12 cellular contexts compared by ENCODE assay signal in the genomic region with DNA sequence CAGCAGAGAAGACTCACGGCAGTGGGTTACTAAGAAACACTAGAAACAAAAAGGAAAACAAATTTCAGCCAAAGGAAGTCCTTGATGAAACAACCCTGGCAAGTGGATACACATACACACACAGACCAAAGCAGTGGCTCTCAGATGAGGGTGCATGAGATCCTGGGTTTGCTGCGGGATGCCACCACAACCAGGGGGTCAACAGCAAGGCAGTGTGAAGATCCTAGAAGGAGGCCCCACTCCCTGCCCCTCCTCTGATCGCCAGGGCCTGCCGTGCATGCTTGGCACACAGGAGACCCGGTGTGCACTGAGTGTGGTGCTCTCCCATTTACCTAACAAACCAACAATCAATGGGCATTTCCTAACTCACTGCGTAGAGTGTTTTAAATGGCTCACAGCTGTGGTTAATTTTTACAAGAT.
DNase-seq lines count a peak whose midpoint lies in the region; ATAC-seq and TF ChIP-seq lines count a peak whose summit lies in the region.
"Had no signal": no experiment of that assay in that cellular context is flagged by ENCODE, and none has a peak within 500 bp of the region (broad histone marks: within the 10 kb centered on the region; RNA-seq: fewer than 3 reads in every experiment).

No MANE protein-coding gene starts in this region.

- DNase-seq in activated naive CD4-positive, alpha-beta T cell treated with anti-CD3 and anti-CD28 coated beads, Interleukin-2, amount 10 ng/mL, durations not matched to agents 7 days and 5 days = no peak
- DNase-seq in activated naive CD4-positive, alpha-beta T cell (lab: John Stamatoyannopoulos, UW) = no peak
- no peak for DNase-seq in dorsolateral prefrontal cortex
- DNase-seq in memory B cell (ENCODE audit: low spot score in 2 of 2) = no peak
- no peak for DNase-seq in upper lobe of right lung
- DNase-seq in epidermal melanocyte (ENCODE audit: insufficient read length, low spot score) = no peak
- no peak for DNase-seq in SHP77 (lab: John Stamatoyannopoulos, UW)
- DNase-seq: erythroblast; NCI-H524 treated with DMSO at 0.1 percent for 48 hours; stimulated activated CD4-positive, alpha-beta T cell treated with anti-CD3 and anti-CD28 coated beads, Interleukin-4, amount 100 ng/mL, for 1 hour had no signal

- no peaks in the 10 kb centered on the region for H3K9me3 Mint-ChIP-seq in activated naive CD4-positive, alpha-beta T cell treated with anti-CD3 and anti-CD28 coated beads, Interleukin-2, amount 10 ng/mL, durations not matched to agents 7 days and 5 days
- no peaks in the 10 kb centered on the region for H3K9me3 Mint-ChIP-seq in memory B cell

- no peak overlapping the region for H3K4me3 Mint-ChIP-seq in activated naive CD4-positive, alpha-beta T cell treated with anti-CD3 and anti-CD28 coated beads, Interleukin-2, amount 10 ng/mL, durations not matched to agents 7 days and 5 days
- no peak overlapping the region for H3K4me3 Mint-ChIP-seq in memory B cell

- TF ChIP-seq CTCF in dorsolateral prefrontal cortex (IDR thresholded peaks at IDR 0.05 in 54 of 56, conservative IDR thresholded peaks at IDR 0.05 in 2 of 56; ENCODE audit: low read depth in 1 of 56, partially characterized antibody in 56 of 56) (no peak), upper lobe of right lung (IDR thresholded peaks at IDR 0.05) (no peak)

- no peaks in the 10 kb centered on the region for H3K27me3 Mint-ChIP-seq in activated naive CD4-positive, alpha-beta T cell treated with anti-CD3 and anti-CD28 coated beads, Interleukin-2, amount 10 ng/mL, durations not matched to agents 7 days and 5 days
- H3K27me3 Mint-ChIP-seq in memory B cell = no peaks in the 10 kb centered on the region

- peaks cover 86% of the 10 kb centered on the region for H3K4me1 ChIP-seq in upper lobe of right lung

- intact Hi-C loops in dorsolateral prefrontal cortex (cut with DNase I) = no loop called here
- intact Hi-C loops in upper lobe of right lung (cut with DNase I) = no loop called here

- peaks cover 28% of the 10 kb centered on the region for H3K36me3 Mint-ChIP-seq in activated naive CD4-positive, alpha-beta T cell treated with anti-CD3 and anti-CD28 coated beads, Interleukin-2, amount 10 ng/mL, durations not matched to agents 7 days and 5 days
- H3K36me3 Mint-ChIP-seq in memory B cell = peaks cover 19% of the 10 kb centered on the region

- H3K9me3 ChIP-seq in upper lobe of right lung = no peaks in the 10 kb centered on the region

- peaks cover 63% of the 10 kb centered on the region for H3K4me1 Mint-ChIP-seq in activated naive CD4-positive, alpha-beta T cell treated with anti-CD3 and anti-CD28 coated beads, Interleukin-2, amount 10 ng/mL, durations not matched to agents 7 days and 5 days
- peaks cover 41% of the 10 kb centered on the region for H3K4me1 Mint-ChIP-seq in memory B cell

- H3K4me3 ChIP-seq in dorsolateral prefrontal cortex = peak overlapping the region in 2 of 59 donors; percentile 1 to 4
- no peak overlapping the region for H3K4me3 ChIP-seq in upper lobe of right lung

- CTCF ChIA-PET in activated naive CD4-positive, alpha-beta T cell treated with anti-CD3 and anti-CD28 coated beads, Interleukin-2, amount 10 ng/mL, durations not matched to agents 7 days and 5 days (lab: Charles Lee) = interaction anchor here (0.7 to 1.2 kb wide), 3 partner anchors 17 to 54 kb away, joined by 3 to 4 read pairs (median 3); no protein-coding TSS in a partner anchor

- H3K27ac Mint-ChIP-seq in activated naive CD4-positive, alpha-beta T cell treated with anti-CD3 and anti-CD28 coated beads, Interleukin-2, amount 10 ng/mL, durations not matched to agents 7 days and 5 days = peak overlapping the region; percentile 16
- peak overlapping the region; percentile 82 for H3K27ac Mint-ChIP-seq in memory B cell

- no peak for ATAC-seq in memory B cell (ENCODE audit: low read depth)
- peak; percentile 50 for ATAC-seq in upper lobe of right lung
- no peak for ATAC-seq in HG02678 (IDR thresholded peaks at IDR 0.05; ENCODE audit: unreplicated experiment)
- ATAC-seq: SK-N-SH treated with all-trans-retinoic acid at 6 μM for 48 hours had no signal

- peaks cover 30% of the 10 kb centered on the region for H3K36me3 ChIP-seq in upper lobe of right lung

- H3K27ac ChIP-seq in dorsolateral prefrontal cortex = peak overlapping the region in 38 of 59 donors; percentile 1 to 75 (median 49)
- peak overlapping the region; percentile 80 for H3K27ac ChIP-seq in upper lobe of right lung

- H3K27me3 ChIP-seq in dorsolateral prefrontal cortex (no peaks in the 10 kb centered on the region), upper lobe of right lung (no peaks in the 10 kb centered on the region)
